ENCODE assay signal across 8 cellular contexts in the genomic region with DNA sequence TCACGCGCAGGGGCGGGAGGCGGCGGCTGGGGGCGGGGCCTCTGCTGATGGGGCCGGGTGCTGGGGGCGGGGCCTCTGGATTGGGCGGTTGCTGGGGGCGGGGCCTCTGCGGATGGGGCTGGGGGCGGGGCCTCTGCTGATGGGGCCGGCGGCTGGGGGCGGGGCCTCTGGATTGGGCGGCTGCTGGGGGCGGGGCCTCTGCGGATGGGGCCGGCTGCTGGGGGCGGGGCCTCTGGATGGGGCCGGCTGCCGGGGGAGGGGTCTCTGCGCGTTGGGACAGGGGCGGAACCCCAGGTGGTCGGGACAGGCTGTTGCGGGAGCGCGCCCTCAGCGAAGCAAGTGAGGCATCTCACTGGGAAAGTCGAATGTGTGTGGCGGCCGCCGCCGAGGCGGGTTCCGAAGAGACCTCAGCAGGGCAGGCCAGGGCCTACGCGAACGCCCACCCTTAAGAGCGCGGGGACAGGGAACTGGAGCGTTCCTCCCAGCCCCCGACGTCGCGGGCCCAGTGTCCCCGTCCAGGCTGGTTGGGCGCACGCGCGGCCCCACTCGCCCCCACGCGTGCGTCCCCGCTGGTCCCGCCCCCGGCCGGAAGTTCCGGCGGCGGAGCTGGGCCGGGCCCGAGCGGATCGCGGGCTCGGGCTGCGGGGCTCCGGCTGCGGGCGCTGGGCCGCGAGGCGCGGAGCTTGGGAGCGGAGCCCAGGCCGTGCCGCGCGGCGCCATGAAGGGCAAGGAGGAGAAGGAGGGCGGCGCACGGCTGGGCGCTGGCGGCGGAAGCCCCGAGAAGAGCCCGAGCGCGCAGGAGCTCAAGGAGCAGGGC. TPM values are rescaled to one million over a fixed set of nuclear protein-coding genes. Genes with fewer than 3 reads are reported as not detected.
DNase-seq lines count a peak whose midpoint lies in the region; ATAC-seq and TF ChIP-seq lines count a peak whose summit lies in the region.

A gene (plus strand): TSS at position 603 of the 817 bp plus-strand sequence. CDS start 116 bp downstream, at position 719.

- H3K27ac ChIP-seq in prostate gland (peak within 1 kb of the TSS; percentile 88 to 93), upper lobe of left lung (peak within 1 kb of the TSS; percentile 83 to 94 (median 91))

- TF ChIP-seq POLR2A in prostate gland (IDR thresholded peaks at IDR 0.05) (no peak), upper lobe of left lung (IDR thresholded peaks at IDR 0.05) (peak in 2 of 4 donors; percentile 38 to 90)

- no peaks in the 10 kb centered on the region for H3K27me3 ChIP-seq in prostate gland (replicated peaks; ENCODE audit: insufficient read depth)
- no peaks in the 10 kb centered on the region for H3K27me3 ChIP-seq in upper lobe of left lung

- H3K36me3 ChIP-seq in prostate gland (peaks cover 7 to 10% of the 10 kb centered on the region in 2 donors), upper lobe of left lung (peaks cover 8 to 21% (median 18%) of the 10 kb centered on the region in 4 donors)

- H3K4me1 ChIP-seq in prostate gland (replicated peaks), result peaks cover 22% of the 10 kb centered on the region
- peaks cover 45 to 77% (median 53%) of the 10 kb centered on the region in 4 donors for H3K4me1 ChIP-seq in upper lobe of left lung

- ATAC-seq in left ventricle myocardium superior, result peak; percentile 73
- peak; percentile 88 to 89 for ATAC-seq in upper lobe of left lung (ENCODE audit: low FRiP score in 2 of 2)

- DNase-seq in DMS 273 treated with DMSO at 0.1 percent for 48 hours (lab: John Stamatoyannopoulos, UW), result peak; percentile 78
- peak; percentile 55 for DNase-seq in H4 (ENCODE audit: low spot score)
- DNase-seq in NCI-H1092 (lab: John Stamatoyannopoulos, UW), result peak; percentile 83
- DNase-seq in amygdala (lab: John Stamatoyannopoulos, UW), result peak in 55 of 56 donors; percentile 60 to 97 (median 86)
- peak; percentile 93 for DNase-seq in left ventricle myocardium superior
- peak; percentile 84 for DNase-seq in prostate gland (ENCODE audit: low spot score)
- peak; percentile 90 to 97 for DNase-seq in upper lobe of left lung

- TF ChIP-seq EP300 in upper lobe of left lung (IDR thresholded peaks at IDR 0.05), result no peak

- WGBS in prostate gland, result 4% methylated on average over 69 of the region's 93 CpGs
- 0 to 1% methylated on average over 5 to 31 of the region's 93 CpGs for WGBS in upper lobe of left lung, 2 donors

- no peaks in the 10 kb centered on the region for H3K9me3 ChIP-seq in prostate gland
- H3K9me3 ChIP-seq in upper lobe of left lung, result no peaks in the 10 kb centered on the region

- TF ChIP-seq CTCF in prostate gland (IDR thresholded peaks at IDR 0.05) (peak in 1 of 4 experiments; percentile 34), upper lobe of left lung (IDR thresholded peaks at IDR 0.05) (peak in 3 of 6 experiments; percentile 4 to 28 (median 20))

- peak within 1 kb of the TSS; percentile 69 to 82 for H3K4me3 ChIP-seq in prostate gland
- peak within 1 kb of the TSS; percentile 65 to 97 (median 91) for H3K4me3 ChIP-seq in upper lobe of left lung

- intact Hi-C loops in T-helper 2 cell treated with Interferon-gamma antibody and Interleukin-4, amounts not matched to agents 100 ng/mL and 5 ng/mL, for 36 hours (cut with micrococcal nuclease), result loop anchor here (1.0 kb wide), 2 partner anchors 12 to 43 kb away; a partner anchor contains a TSS
- intact Hi-C loops in left ventricle myocardium superior (cut with micrococcal nuclease), result no loop called here
- intact Hi-C loops in prostate gland (cut with DNase I), result no loop called here

RNA-seq across cellular contexts. Expression of the gene that starts here (rescaled TPM):
- total RNA-seq in H4 (2014; rRNA removed; shearing (Covaris generic)), result 102 and 123 TPM in 2 replicates
- total RNA-seq in T-helper 2 cell treated with Interferon-gamma antibody and Interleukin-4, amounts not matched to agents 100 ng/mL and 5 ng/mL, for 36 hours, result 67.9 and 71.2 TPM in 2 replicates
- 144 TPM for total RNA-seq in left ventricle myocardium superior
- total RNA-seq in prostate gland, result 100 to 1,000 TPM; 173 to 255 TPM
- 100 to 1,000 TPM; 101 to 186 (median 118) TPM for total RNA-seq in upper lobe of left lung

Comparison
In these comparisons a context has a peak if more than half of its experiments do, and no peak if none do; other contexts are left out.
1. Peak in every context shown above with its lines: DNase-seq, ATAC-seq, H3K4me3 ChIP-seq and H3K27ac ChIP-seq.